Comparison of ENCODE assay signal across 13 cellular contexts in genomic region chr6:118559659-118560058, GRCh38. TPM values are rescaled to one million over a fixed set of nuclear protein-coding genes. Genes with fewer than 3 reads are reported as not detected.
DNase-seq lines count a peak whose midpoint lies in the region; ATAC-seq and TF ChIP-seq lines count a peak whose summit lies in the region.
"Had no signal": no experiment of that assay in that cellular context is flagged by ENCODE, and none has a peak within 500 bp of the region (broad histone marks: within the 10 kb centered on the region; RNA-seq: fewer than 3 reads in every experiment).

No MANE protein-coding gene starts in this region.

- intact Hi-C loops in activated T-helper 2 cell treated with anti-CD3 and anti-CD28 coated beads, Interferon-gamma antibody, Interleukin-2, Interleukin-4, amounts not matched to agents 10 μg/mL and 5 μg/mL and 100 μg/mL, durations not matched to agents 14 hours and 24 hours and 36 hours (cut with micrococcal nuclease) = loop anchor here (5.0 to 10.0 kb wide), 4 partner anchors 48 to 333 kb away; partner anchors contain the start of gene ASF1A

- H3K4me3 Mint-ChIP-seq in activated T-helper 2 cell treated with anti-CD3 and anti-CD28 coated beads, Interferon-gamma antibody, Interleukin-2, Interleukin-4, amounts not matched to agents 10 μg/mL and 5 μg/mL and 100 μg/mL, durations not matched to agents 14 hours and 24 hours and 36 hours (ENCODE audit: low read depth) = no peak overlapping the region
- no peak overlapping the region for H3K4me3 Mint-ChIP-seq in osteocyte (ENCODE audit: unreplicated experiment)

- no peaks in the 10 kb centered on the region for H3K9me3 Mint-ChIP-seq in activated T-helper 2 cell treated with anti-CD3 and anti-CD28 coated beads, Interferon-gamma antibody, Interleukin-2, Interleukin-4, amounts not matched to agents 10 μg/mL and 5 μg/mL and 100 μg/mL, durations not matched to agents 14 hours and 24 hours and 36 hours
- H3K9me3 Mint-ChIP-seq in osteocyte (ENCODE audit: unreplicated experiment) = no peaks in the 10 kb centered on the region

- H3K27ac Mint-ChIP-seq in activated T-helper 2 cell treated with anti-CD3 and anti-CD28 coated beads, Interferon-gamma antibody, Interleukin-2, Interleukin-4, amounts not matched to agents 10 μg/mL and 5 μg/mL and 100 μg/mL, durations not matched to agents 14 hours and 24 hours and 36 hours = peak overlapping the region; percentile 6
- H3K27ac Mint-ChIP-seq in osteocyte (ENCODE audit: unreplicated experiment) = no peak overlapping the region

- ATAC-seq in GM18499 (IDR thresholded peaks at IDR 0.05; ENCODE audit: insufficient read depth, unreplicated experiment) (peak; percentile 61), GM18909 (IDR thresholded peaks at IDR 0.05; ENCODE audit: poor library complexity, unreplicated experiment) (peak; percentile 84), HG03060 (IDR thresholded peaks at IDR 0.05; ENCODE audit: low read depth, unreplicated experiment) (peak; percentile 62)
- ATAC-seq: Panc1 had no signal

- no peaks in the 10 kb centered on the region for H3K27me3 Mint-ChIP-seq in activated T-helper 2 cell treated with anti-CD3 and anti-CD28 coated beads, Interferon-gamma antibody, Interleukin-2, Interleukin-4, amounts not matched to agents 10 μg/mL and 5 μg/mL and 100 μg/mL, durations not matched to agents 14 hours and 24 hours and 36 hours (ENCODE audit: low read depth)
- no peaks in the 10 kb centered on the region for H3K27me3 Mint-ChIP-seq in osteocyte (ENCODE audit: unreplicated experiment)

- no peak for DNase-seq in activated T-helper 2 cell treated with anti-CD3 and anti-CD28 coated beads, Interferon-gamma antibody, Interleukin-2, Interleukin-4, amounts not matched to agents 10 μg/mL and 5 μg/mL and 100 μg/mL, durations not matched to agents 14 hours and 24 hours and 36 hours (ENCODE audit: low spot score)
- no peak for DNase-seq in activated CD8-positive, alpha-beta memory T cell treated with anti-CD3 and anti-CD28 coated beads for 24 hours
- DNase-seq in GM19240 (ENCODE audit: insufficient read length, low spot score) (no peak), osteocyte (ENCODE audit: extremely low spot score, unreplicated experiment) (no peak), HuH-7.5 (ENCODE audit: low spot score) (no peak)
- DNase-seq: C1 segment of cervical spinal cord, NCI-H226 had no signal

- peaks cover 24% of the 10 kb centered on the region for H3K4me1 Mint-ChIP-seq in activated T-helper 2 cell treated with anti-CD3 and anti-CD28 coated beads, Interferon-gamma antibody, Interleukin-2, Interleukin-4, amounts not matched to agents 10 μg/mL and 5 μg/mL and 100 μg/mL, durations not matched to agents 14 hours and 24 hours and 36 hours (ENCODE audit: low read depth)
- H3K4me1 Mint-ChIP-seq in osteocyte (ENCODE audit: unreplicated experiment) = peaks cover 15% of the 10 kb centered on the region

- H3K36me3 Mint-ChIP-seq in activated T-helper 2 cell treated with anti-CD3 and anti-CD28 coated beads, Interferon-gamma antibody, Interleukin-2, Interleukin-4, amounts not matched to agents 10 μg/mL and 5 μg/mL and 100 μg/mL, durations not matched to agents 14 hours and 24 hours and 36 hours (ENCODE audit: low read depth) = peaks cover 18% of the 10 kb centered on the region
- H3K36me3 Mint-ChIP-seq in osteocyte (ENCODE audit: unreplicated experiment) = peaks cover 5% of the 10 kb centered on the region

- no peak for TF ChIP-seq CTCF in osteocyte (IDR thresholded peaks at IDR 0.05)

RNA-seq across cellular contexts. Expression of gene PLN, which starts 11.6 kb away (rescaled TPM):
- total RNA-seq in activated T-helper 2 cell treated with anti-CD3 and anti-CD28 coated beads, Interferon-gamma antibody, Interleukin-2, Interleukin-4, amounts not matched to agents 10 μg/mL and 5 μg/mL and 100 μg/mL, durations not matched to agents 14 hours and 24 hours and 36 hours = not detected in 2 replicates
- total RNA-seq in osteocyte = not detected in 2 replicates
- total RNA-seq: epithelial cell of proximal tubule, pulmonary artery endothelial cell had no signal
